In genomic region chr7:1544896-1545416, GRCh38 we compare ENCODE assay signal across 26 cellular contexts. TPM values are rescaled to one million over a fixed set of nuclear protein-coding genes. Genes with fewer than 3 reads are reported as not detected.
A peak's percentile ranks its signal among the peaks of the same experiment; 100 is the strongest.
DNase-seq lines count a peak whose midpoint lies in the region; ATAC-seq and TF ChIP-seq lines count a peak whose summit lies in the region.
"Had no signal": no experiment of that assay in that cellular context is flagged by ENCODE, and none has a peak within 500 bp of the region (broad histone marks: within the 10 kb centered on the region; RNA-seq: fewer than 3 reads in every experiment).

No MANE protein-coding gene starts in this region.

- H3K4me1 ChIP-seq in BLaER1: peaks cover 88% of the 10 kb centered on the region
- H3K4me1 ChIP-seq: lower lobe of right lung had no signal

- DNase-seq in Calu3: no peak
- DNase-seq in WERI-Rb-1: no peak
- DNase-seq in neural crest cell (ENCODE audit: low read depth, low spot score): no peak
- no peak for DNase-seq in GM19240 (ENCODE audit: insufficient read length, low spot score)
- DNase-seq in stimulated activated CD4-positive, alpha-beta T cell treated with anti-CD3 and anti-CD28 coated beads, Interleukin-4, amount 100 ng/mL, for 24 hours: no peak
- DNase-seq: activated CD4-positive, alpha-beta T cell treated with anti-CD3 and anti-CD28 coated beads, Interleukin-2, amount 50 U/mL, for 1 hour; activated naive CD4-positive, alpha-beta T cell treated with anti-CD3 and anti-CD28 coated beads for 36 hours; activated T-cell treated with anti-CD3 and anti-CD28 coated beads, Interleukin-2, amount 50 U/mL, for 72 hours; gastrocnemius medialis; H7; mucosa of descending colon; MV-4-11; natural killer cell; NCI-H1436 treated with DMSO at 0.1 percent for 48 hours; NCI-H2081 treated with DMSO at 0.1 percent for 48 hours; NCI-H226; NCI-H69; stimulated activated naive B cell treated with anti-CD40 and anti-IgM and Interleukin-4, amounts not matched to agents 10 μg/mL and 1 μg/mL and 100 μg/mL, for 72 hours had no signal

- H3K36me3 Mint-ChIP-seq in Calu3 (ENCODE audit: insufficient read depth, unreplicated experiment) (peaks cover 100% of the 10 kb centered on the region), neural crest cell (ENCODE audit: low read depth) (no peaks in the 10 kb centered on the region)
- H3K36me3 Mint-ChIP-seq: brain, natural killer cell, WTC11 had no signal

- no peaks in the 10 kb centered on the region for H3K9me3 ChIP-seq in BLaER1
- H3K9me3 ChIP-seq in WERI-Rb-1 (ENCODE audit: severe bottlenecking): no peaks in the 10 kb centered on the region
- H3K9me3 ChIP-seq: gastrocnemius medialis, lower lobe of right lung, mucosa of descending colon, upper lobe of left lung had no signal

- H3K9ac ChIP-seq in BLaER1: peak overlapping the region; percentile 48; the same call in 1 of the 2 replicates

- H3K27me3 Mint-ChIP-seq in Calu3 (ENCODE audit: unreplicated experiment) (no peaks in the 10 kb centered on the region), neural crest cell (ENCODE audit: low read depth) (no peaks in the 10 kb centered on the region)
- H3K27me3 Mint-ChIP-seq: brain; stimulated activated naive B cell treated with anti-CD40 and anti-IgM and Interleukin-4, amounts not matched to agents 10 μg/mL and 1 μg/mL and 100 μg/mL, for 72 hours had no signal

- H3K27ac Mint-ChIP-seq in Calu3 (ENCODE audit: unreplicated experiment) (peak overlapping the region; percentile 63), neural crest cell (ENCODE audit: unreplicated experiment) (peak overlapping the region; percentile 19)
- H3K27ac Mint-ChIP-seq: activated naive CD4-positive, alpha-beta T cell treated with anti-CD3 and anti-CD28 coated beads for 36 hours; activated T-cell treated with anti-CD3 and anti-CD28 coated beads, Interleukin-2, amount 50 U/mL, for 72 hours; brain; stimulated activated naive B cell treated with anti-CD40 and anti-IgM and Interleukin-4, amounts not matched to agents 10 μg/mL and 1 μg/mL and 100 μg/mL, for 72 hours; WTC11 had no signal

- H3K4me3 ChIP-seq in BLaER1 (no peak overlapping the region), WERI-Rb-1 (ENCODE audit: low read depth, low read length) (no peak overlapping the region)
- H3K4me3 ChIP-seq: gastrocnemius medialis, lower lobe of right lung, mucosa of descending colon, skin epidermis, upper lobe of left lung had no signal

- peaks cover 47% of the 10 kb centered on the region for H3K36me3 ChIP-seq in BLaER1
- H3K36me3 ChIP-seq in WERI-Rb-1: peaks cover 46% of the 10 kb centered on the region

- intact Hi-C loops in Calu3 (cut with micrococcal nuclease; ENCODE audit: unreplicated experiment): no loop called here

- no TSS peak for BruUV-seq in Calu3 (replicated peaks; lab: Mats Ljungman, UMichigan)

- no peak overlapping the region for H3K4me3 Mint-ChIP-seq in Calu3 (ENCODE audit: low read depth, unreplicated experiment)
- no peak overlapping the region for H3K4me3 Mint-ChIP-seq in neural crest cell
- H3K4me3 Mint-ChIP-seq: activated naive CD4-positive, alpha-beta T cell treated with anti-CD3 and anti-CD28 coated beads for 36 hours; activated T-cell treated with anti-CD3 and anti-CD28 coated beads, Interleukin-2, amount 50 U/mL, for 72 hours; brain; natural killer cell; stimulated activated naive B cell treated with anti-CD40 and anti-IgM and Interleukin-4, amounts not matched to agents 10 μg/mL and 1 μg/mL and 100 μg/mL, for 72 hours; WTC11 had no signal

- no peaks in the 10 kb centered on the region for H3K27me3 ChIP-seq in BLaER1
- no peaks in the 10 kb centered on the region for H3K27me3 ChIP-seq in WERI-Rb-1 (ENCODE audit: insufficient read depth, low read depth, severe bottlenecking)
- H3K27me3 ChIP-seq: gastrocnemius medialis, upper lobe of left lung had no signal

- no peak for ATAC-seq in HG02884 (IDR thresholded peaks at IDR 0.05; ENCODE audit: unreplicated experiment)
- no peak for ATAC-seq in GM19023 (IDR thresholded peaks at IDR 0.05; ENCODE audit: unreplicated experiment)
- ATAC-seq: activated T-cell treated with anti-CD3 and anti-CD28 coated beads, Interleukin-2, amount 50 U/mL, for 72 hours; lower lobe of right lung had no signal

- H4K20me1 ChIP-seq in BLaER1: peaks cover 59% of the 10 kb centered on the region

- TF ChIP-seq CTCF in Calu3 (IDR thresholded peaks at IDR 0.05; ENCODE audit: unreplicated experiment): no peak
- no peak for TF ChIP-seq CTCF in WERI-Rb-1 (IDR thresholded peaks at IDR 0.05; ENCODE audit: low read depth, low read length)
- no peak for TF ChIP-seq CTCF in neural crest cell (conservative IDR thresholded peaks at IDR 0.05)

- CTCF ChIA-PET in Calu3 (lab: Charles Lee): interaction anchor here (1.0 kb wide), 1 partner anchor 11 kb away, joined by 5 read pairs; the partner anchor contains the start of gene TMEM184A

- H3K27ac ChIP-seq in BLaER1 (peak overlapping the region; percentile 71), WERI-Rb-1 (peak overlapping the region; percentile 33)
- H3K27ac ChIP-seq: lower lobe of right lung, upper lobe of left lung had no signal

- H3K4me2 ChIP-seq in BLaER1: peak overlapping the region; percentile 80

- H3K9me3 Mint-ChIP-seq in Calu3 (ENCODE audit: low read depth, unreplicated experiment) (no peaks in the 10 kb centered on the region), neural crest cell (no peaks in the 10 kb centered on the region)
- H3K9me3 Mint-ChIP-seq: activated naive CD4-positive, alpha-beta T cell treated with anti-CD3 and anti-CD28 coated beads for 36 hours; activated T-cell treated with anti-CD3 and anti-CD28 coated beads, Interleukin-2, amount 50 U/mL, for 72 hours; brain; natural killer cell; stimulated activated naive B cell treated with anti-CD40 and anti-IgM and Interleukin-4, amounts not matched to agents 10 μg/mL and 1 μg/mL and 100 μg/mL, for 72 hours; WTC11 had no signal

- H3K4me1 Mint-ChIP-seq in Calu3 (ENCODE audit: low read depth, unreplicated experiment) (peaks cover 34% of the 10 kb centered on the region), neural crest cell (no peaks in the 10 kb centered on the region)
- H3K4me1 Mint-ChIP-seq: brain, WTC11 had no signal

RNA-seq across cellular contexts. Expression of gene TMEM184A, which starts 11.0 kb away (rescaled TPM):
- 61.9 and 75.8 TPM in 2 replicates for total RNA-seq in Calu3 (2022)
- not detected in 2 replicates for total RNA-seq in neural crest cell

RNA-seq across cellular contexts. Expression of gene MAFK, which starts 14.5 kb away (rescaled TPM):
- total RNA-seq in Calu3 (2022): 105 and 113 TPM in 2 replicates
- total RNA-seq in neural crest cell: 2.5 and 2.9 TPM in 2 replicates

RNA-seq across cellular contexts. Expression of gene PSMG3, which starts 24.9 kb away (rescaled TPM):
- total RNA-seq in Calu3 (2022) (64.0 and 67.2 TPM in 2 replicates), neural crest cell (50.6 and 57.8 TPM in 2 replicates)

RNA-seq across cellular contexts. Expression of gene INTS1, which starts 40.8 kb away (rescaled TPM):
- 177 and 192 TPM in 2 replicates for total RNA-seq in Calu3 (2022)
- 123 and 134 TPM in 2 replicates for total RNA-seq in neural crest cell

Comparison
In these comparisons a context has a peak if more than half of its experiments do, and no peak if none do; other contexts are left out.
1. RNA of gene TMEM184A, which starts 11.0 kb away (total RNA-seq): 61.9 to 75.8 TPM in Calu3; not detected in neural crest cell; every median in the first group is over 10 times any median in the second.
2. RNA of gene MAFK, which starts 14.5 kb away (total RNA-seq): 105 to 113 TPM in Calu3; 2.5 to 2.9 TPM in neural crest cell; every median in the first group is over 10 times any median in the second.